Comparison of ENCODE assay signal across 8 cellular contexts in genomic region chr11:63769719-63770443, GRCh38. TPM values are rescaled to one million over a fixed set of nuclear protein-coding genes. Genes with fewer than 3 reads are reported as not detected.
A peak's percentile ranks its signal among the peaks of the same experiment; 100 is the strongest.
DNase-seq lines count a peak whose midpoint lies in the region; ATAC-seq lines count a peak whose summit lies in the region.

No MANE protein-coding gene starts in this region.

- no peak overlapping the region for H3K4me3 ChIP-seq in CD4-positive, CD25-positive, alpha-beta regulatory T cell (ENCODE audit: low read depth, low read length)

- H3K36me3 Mint-ChIP-seq in CD4-positive, CD25-positive, alpha-beta regulatory T cell = no peaks in the 10 kb centered on the region
- peaks cover 8% of the 10 kb centered on the region for H3K36me3 Mint-ChIP-seq in dendritic cell treated with granulocyte-macrophage colony-stimulating factor and Interleukin-4, amounts not matched to agents 40 ng/mL and 50 ng/mL, for 4 days (ENCODE audit: low read depth)
- H3K36me3 Mint-ChIP-seq in naive B cell = no peaks in the 10 kb centered on the region

- no peak overlapping the region for H3K27ac Mint-ChIP-seq in CD4-positive, CD25-positive, alpha-beta regulatory T cell
- no peak overlapping the region for H3K27ac Mint-ChIP-seq in dendritic cell treated with granulocyte-macrophage colony-stimulating factor and Interleukin-4, amounts not matched to agents 40 ng/mL and 50 ng/mL, for 4 days
- peak overlapping the region in 1 of 6 donors; percentile 49 for H3K27ac Mint-ChIP-seq in naive B cell

- H3K9me3 Mint-ChIP-seq in CD4-positive, CD25-positive, alpha-beta regulatory T cell = peaks cover 0 to 3% (median 0%) of the 10 kb centered on the region in 7 donors
- H3K9me3 Mint-ChIP-seq in dendritic cell treated with granulocyte-macrophage colony-stimulating factor and Interleukin-4, amounts not matched to agents 40 ng/mL and 50 ng/mL, for 4 days = no peaks in the 10 kb centered on the region
- H3K9me3 Mint-ChIP-seq in naive B cell = no peaks in the 10 kb centered on the region

- peaks cover 48% of the 10 kb centered on the region for H3K27me3 Mint-ChIP-seq in CD4-positive, CD25-positive, alpha-beta regulatory T cell
- peaks cover 42% of the 10 kb centered on the region for H3K27me3 Mint-ChIP-seq in dendritic cell treated with granulocyte-macrophage colony-stimulating factor and Interleukin-4, amounts not matched to agents 40 ng/mL and 50 ng/mL, for 4 days
- peaks cover 8 to 24% (median 14%) of the 10 kb centered on the region in 3 donors for H3K27me3 Mint-ChIP-seq in naive B cell

- H3K4me3 Mint-ChIP-seq in CD4-positive, CD25-positive, alpha-beta regulatory T cell = peak overlapping the region; percentile 72 to 87 (median 74)
- peak overlapping the region; percentile 23 for H3K4me3 Mint-ChIP-seq in dendritic cell treated with granulocyte-macrophage colony-stimulating factor and Interleukin-4, amounts not matched to agents 40 ng/mL and 50 ng/mL, for 4 days
- peak overlapping the region; percentile 64 to 91 (median 82) for H3K4me3 Mint-ChIP-seq in naive B cell

- intact Hi-C loops in dendritic cell treated with granulocyte-macrophage colony-stimulating factor and Interleukin-4, amounts not matched to agents 40 ng/mL and 50 ng/mL, for 4 days (cut with micrococcal nuclease) = loop anchor here (5.0 to 10.0 kb wide), 2 partner anchors 65 to 372 kb away; partner anchors contain the start of gene MARK2

- no peaks in the 10 kb centered on the region for H3K9me3 ChIP-seq in CD4-positive, CD25-positive, alpha-beta regulatory T cell (ENCODE audit: control insufficient read depth in 2 of 2, low read length in 2 of 2)

- peaks cover 0 to 17% (median 8%) of the 10 kb centered on the region in 4 donors for H3K4me1 Mint-ChIP-seq in CD4-positive, CD25-positive, alpha-beta regulatory T cell
- peaks cover 34% of the 10 kb centered on the region for H3K4me1 Mint-ChIP-seq in dendritic cell treated with granulocyte-macrophage colony-stimulating factor and Interleukin-4, amounts not matched to agents 40 ng/mL and 50 ng/mL, for 4 days (ENCODE audit: low read depth)
- peaks cover 16 to 24% (median 20%) of the 10 kb centered on the region in 3 donors for H3K4me1 Mint-ChIP-seq in naive B cell

- no peaks in the 10 kb centered on the region for H3K36me3 ChIP-seq in CD4-positive, CD25-positive, alpha-beta regulatory T cell (ENCODE audit: control insufficient read depth, insufficient read depth, low read length)

- H3K27ac ChIP-seq in CD4-positive, CD25-positive, alpha-beta regulatory T cell (ENCODE audit: insufficient read depth, low read length, poor library complexity, severe bottlenecking) = no peak overlapping the region

- peaks cover 17% of the 10 kb centered on the region for H3K4me1 ChIP-seq in CD4-positive, CD25-positive, alpha-beta regulatory T cell (ENCODE audit: control insufficient read depth, insufficient read depth, low read length, poor library complexity, severe bottlenecking)

- no peak for DNase-seq in CD4-positive, CD25-positive, alpha-beta regulatory T cell
- DNase-seq in NCI-H1417 (lab: John Stamatoyannopoulos, UW) (peak in 2 of 3 experiments; percentile 86 to 94), naive B cell (no peak), T1000 (lab: John Stamatoyannopoulos, UW) (no peak), NOMO-1 treated with dmso at 0.1 percent for 144 hours (lab: John Stamatoyannopoulos, UW; ENCODE audit: unreplicated experiment) (no peak)

- ATAC-seq in CD4-positive, CD25-positive, alpha-beta regulatory T cell (ENCODE audit: low read depth in 2 of 2) = no peak
- ATAC-seq in naive B cell (ENCODE audit: low read depth in 2 of 2) (no peak), HG03108 (IDR thresholded peaks at IDR 0.05; ENCODE audit: unreplicated experiment) (no peak), HG03135 (IDR thresholded peaks at IDR 0.05; ENCODE audit: unreplicated experiment) (no peak)

- H3K27me3 ChIP-seq in CD4-positive, CD25-positive, alpha-beta regulatory T cell (ENCODE audit: control insufficient read depth, insufficient read depth, low read length) = peaks cover 5% of the 10 kb centered on the region

RNA-seq across cellular contexts. Expression of gene ZFTA, which starts 1.3 kb away (rescaled TPM):
- 2.2 TPM for total RNA-seq in CD4-positive, CD25-positive, alpha-beta regulatory T cell
- polyA plus RNA-seq in CD4-positive, CD25-positive, alpha-beta regulatory T cell = under 1 TPM in 3 of 4 donors, not detected in 1; 0.07 to 0.13 (median 0.08) TPM
- under 1 TPM in 5 of 6 donors, not detected in 1; 0.09 to 0.44 (median 0.23) TPM for polyA plus RNA-seq in naive B cell (ENCODE audit: low read depth in 6 of 6)

RNA-seq across cellular contexts. Expression of gene SPINDOC, which starts 43.4 kb away (rescaled TPM):
- 11.1 TPM for total RNA-seq in CD4-positive, CD25-positive, alpha-beta regulatory T cell
- polyA plus RNA-seq in CD4-positive, CD25-positive, alpha-beta regulatory T cell = under 1 TPM; 0.41 to 1.00 (median 0.58) TPM
- polyA plus RNA-seq in naive B cell (ENCODE audit: low read depth in 6 of 6) = under 1 TPM; 0.24 to 0.78 (median 0.60) TPM

Comparison
In these comparisons a context has a peak if more than half of its experiments do, and no peak if none do; other contexts are left out.
1. DNase-seq: peak in NCI-H1417 (2 of 3); none in CD4-positive, CD25-positive, alpha-beta regulatory T cell (0 of 3), naive B cell (single experiment), T1000 (single experiment) and NOMO-1 treated with dmso at 0.1 percent for 144 hours (single experiment).
2. H3K4me3 Mint-ChIP-seq: peak in every context shown above with its lines; median percentile 82 in naive B cell; 74 in CD4-positive, CD25-positive, alpha-beta regulatory T cell; 23 in dendritic cell treated with granulocyte-macrophage colony-stimulating factor and Interleukin-4, amounts not matched to agents 40 ng/mL and 50 ng/mL, for 4 days.